Comparison of ENCODE assay signal across 23 cellular contexts in the genomic region with DNA sequence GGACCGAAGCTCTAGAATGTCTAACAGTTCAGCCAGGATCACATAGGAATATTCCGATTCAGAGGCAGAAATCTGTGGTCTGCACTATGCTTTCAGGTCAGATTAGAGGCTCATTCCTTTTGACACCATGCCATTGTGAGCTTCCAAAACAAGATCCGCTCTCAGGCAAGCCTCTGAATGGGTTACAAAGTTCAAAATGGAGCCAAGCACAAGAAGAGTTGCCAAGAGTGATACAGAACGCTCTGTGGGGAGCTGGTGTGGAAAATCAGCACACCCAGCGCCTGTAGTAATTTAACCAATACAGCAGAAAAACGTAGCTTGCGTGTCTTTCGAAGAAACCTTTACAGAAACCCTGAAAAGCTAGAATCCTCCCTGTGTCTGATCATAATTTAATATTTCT. TPM values are rescaled to one million over a fixed set of nuclear protein-coding genes. Genes with fewer than 3 reads are reported as not detected.
DNase-seq lines count a peak whose midpoint lies in the region; TF ChIP-seq lines count a peak whose summit lies in the region.
"Had no signal": no experiment of that assay in that cellular context is flagged by ENCODE, and none has a peak within 500 bp of the region (broad histone marks: within the 10 kb centered on the region; RNA-seq: fewer than 3 reads in every experiment).

No MANE protein-coding gene starts in this region.

- DNase-seq in NCI-H446 treated with DMSO at 0.1 percent for 48 hours (lab: John Stamatoyannopoulos, UW) (peak; percentile 15), left ventricle myocardium inferior (no peak), retina (peak; percentile 39), trophoblast cell (no peak), SKM-1 treated with dmso at 0.1 percent for 144 hours (lab: John Stamatoyannopoulos, UW; ENCODE audit: unreplicated experiment) (no peak), Calu3 (no peak)
- DNase-seq: activated CD4-positive, alpha-beta T cell treated with anti-CD3 and anti-CD28 coated beads for 4 hours; activated CD8-positive, alpha-beta memory T cell treated with anti-CD3 and anti-CD28 coated beads for 24 hours; activated gamma-delta T cell; activated T-cell treated with anti-CD3 and anti-CD28 coated beads, Interleukin-2, amount 50 U/mL, for 1 hour; DND-41; NCI-H187; NCI-H69; psoas muscle; RPMI8226; SK-N-SH; small intestine; stimulated activated CD4-positive, alpha-beta T cell treated with anti-CD3 and anti-CD28 coated beads, Interleukin-2, amount 100 ng/mL, for 24 hours had no signal

- CTCF ChIA-PET in Calu3 (lab: Charles Lee), result interaction anchor here (1.2 kb wide), 1 partner anchor 12 kb away, joined by 3 read pairs; no protein-coding TSS in a partner anchor

- H3K23ac ChIP-seq in trophoblast cell (ENCODE audit: low read length), result no peak overlapping the region

- no peak overlapping the region for H3K4me2 ChIP-seq in trophoblast cell (ENCODE audit: low read length)
- H3K4me2 ChIP-seq: SK-N-SH had no signal

- H3K27ac Mint-ChIP-seq in Calu3 (ENCODE audit: unreplicated experiment), result no peak overlapping the region

- WGBS in ectodermal cell, 2 experiments, result 78 to 86% methylated on average over 8 of the region's 8 CpGs
- WGBS in trophoblast cell (ENCODE audit: extremely low coverage, insufficient coverage, insufficient read length), result no CpG with 5 or more reads among the region's 8 CpGs

- no peak overlapping the region for H4K91ac ChIP-seq in trophoblast cell (ENCODE audit: low read depth, low read length)

- no peak overlapping the region for H3K4me3 Mint-ChIP-seq in Calu3 (ENCODE audit: low read depth, unreplicated experiment)
- H3K4me3 Mint-ChIP-seq: neural crest cell had no signal

- H3K4me1 ChIP-seq in ectodermal cell (ENCODE audit: control insufficient read depth, insufficient read depth, low read length) (peaks cover 33% of the 10 kb centered on the region), left ventricle myocardium inferior (peaks cover 48% of the 10 kb centered on the region), trophoblast cell (ENCODE audit: control insufficient read depth in 1 of 2, insufficient read depth in 2 of 2, low read length in 2 of 2) (peaks cover 16 to 18% of the 10 kb centered on the region in 2 experiments)

- peaks cover 3% of the 10 kb centered on the region for H3K4me1 Mint-ChIP-seq in Calu3 (ENCODE audit: low read depth, unreplicated experiment)

- H3K27me3 Mint-ChIP-seq in Calu3 (ENCODE audit: unreplicated experiment), result peaks cover 98% of the 10 kb centered on the region

- H3K4me3 ChIP-seq in ectodermal cell (ENCODE audit: insufficient read depth, low read depth, low read length) (no peak overlapping the region), left ventricle myocardium inferior (no peak overlapping the region), trophoblast cell (ENCODE audit: low read depth, low read length) (no peak overlapping the region)
- H3K4me3 ChIP-seq: GM12878, psoas muscle had no signal

- no peak for TF ChIP-seq CTCF in left ventricle myocardium inferior (IDR thresholded peaks at IDR 0.05; ENCODE audit: borderline replicate concordance)
- no peak for TF ChIP-seq CTCF in Calu3 (IDR thresholded peaks at IDR 0.05; ENCODE audit: unreplicated experiment)

- H3K9me3 ChIP-seq in ectodermal cell (ENCODE audit: control insufficient read depth, low read length) (no peaks in the 10 kb centered on the region), left ventricle myocardium inferior (replicated peaks) (no peaks in the 10 kb centered on the region), trophoblast cell (ENCODE audit: insufficient read depth, low read depth, low read length) (no peaks in the 10 kb centered on the region)
- H3K9me3 ChIP-seq: psoas muscle, SK-N-SH had no signal

- H3K18ac ChIP-seq in trophoblast cell (ENCODE audit: low read length), result no peak overlapping the region

- no peak overlapping the region for H3K4ac ChIP-seq in trophoblast cell (ENCODE audit: low read depth, low read length)

- H2AFZ ChIP-seq in trophoblast cell (ENCODE audit: insufficient read depth, low read length, poor library complexity), result no peak overlapping the region

- no peaks in the 10 kb centered on the region for H3K79me2 ChIP-seq in trophoblast cell (ENCODE audit: control insufficient read depth, insufficient read depth, low read length, poor library complexity)

- H4K8ac ChIP-seq in trophoblast cell (ENCODE audit: low read depth, low read length), result no peak overlapping the region

- H3K27me3 ChIP-seq in ectodermal cell (ENCODE audit: control insufficient read depth, insufficient read depth, low read length, poor library complexity, severe bottlenecking), result no peaks in the 10 kb centered on the region
- peaks cover 6% of the 10 kb centered on the region for H3K27me3 ChIP-seq in left ventricle myocardium inferior (ENCODE audit: low read depth)
- no peaks in the 10 kb centered on the region for H3K27me3 ChIP-seq in trophoblast cell (ENCODE audit: insufficient read depth, low read length)

- H2BK5ac ChIP-seq in trophoblast cell (ENCODE audit: low read depth, low read length, poor library complexity), result no peak overlapping the region

- no peak overlapping the region for H2BK120ac ChIP-seq in trophoblast cell (ENCODE audit: insufficient read depth, low read length, poor library complexity)

- no peaks in the 10 kb centered on the region for H3K9me3 Mint-ChIP-seq in Calu3 (ENCODE audit: low read depth, unreplicated experiment)
- H3K9me3 Mint-ChIP-seq: neural crest cell had no signal

- H3K36me3 ChIP-seq in ectodermal cell (ENCODE audit: control insufficient read depth, insufficient read depth, low read length) (no peaks in the 10 kb centered on the region), left ventricle myocardium inferior (no peaks in the 10 kb centered on the region), trophoblast cell (ENCODE audit: control insufficient read depth in 1 of 2, insufficient read depth in 2 of 2, low read length in 2 of 2) (no peaks in the 10 kb centered on the region)

- H2AK5ac ChIP-seq in trophoblast cell (ENCODE audit: low read length), result no peak overlapping the region

- H3K14ac ChIP-seq in trophoblast cell (ENCODE audit: low read length), result no peak overlapping the region

- H3K79me1 ChIP-seq in trophoblast cell (ENCODE audit: low read length), result peaks cover 15% of the 10 kb centered on the region

- H3K36me3 Mint-ChIP-seq in Calu3 (ENCODE audit: insufficient read depth, unreplicated experiment), result no peaks in the 10 kb centered on the region

- H2BK12ac ChIP-seq in trophoblast cell (ENCODE audit: low read length), result no peak overlapping the region

- no peak overlapping the region for H4K12ac ChIP-seq in trophoblast cell (ENCODE audit: low read depth, low read length)

- intact Hi-C loops in left ventricle myocardium inferior (cut with micrococcal nuclease) (no loop called here), Calu3 (cut with micrococcal nuclease; ENCODE audit: unreplicated experiment) (no loop called here)

- no TSS peak for BruUV-seq in Calu3 (replicated peaks; lab: Mats Ljungman, UMichigan)

- H3K9ac ChIP-seq in trophoblast cell (ENCODE audit: low read length), result no peak overlapping the region
- H3K9ac ChIP-seq: SK-N-SH had no signal

- peak overlapping the region; percentile 44 for H3K27ac ChIP-seq in ectodermal cell (ENCODE audit: insufficient read depth, low read depth, low read length, poor library complexity, severe bottlenecking)
- H3K27ac ChIP-seq in left ventricle myocardium inferior (replicated peaks), result peak overlapping the region; percentile 54
- H3K27ac ChIP-seq in trophoblast cell (ENCODE audit: low read depth, low read length), result no peak overlapping the region
- H3K27ac ChIP-seq: psoas muscle had no signal

RNA-seq across cellular contexts. Expression of gene FAT2, which starts 33.4 kb away (rescaled TPM):
- polyA plus RNA-seq in ectodermal cell (2013, experiment 1 of 4), result 0.80 TPM
- 1.0 TPM for polyA plus RNA-seq in ectodermal cell (2013, experiment 2 of 4)
- 0.53 TPM for polyA plus RNA-seq in ectodermal cell (2013, experiment 3 of 4)
- 0.77 TPM for polyA plus RNA-seq in ectodermal cell (2013, experiment 4 of 4)
- not detected for total RNA-seq in left ventricle myocardium inferior
- polyA plus RNA-seq in trophoblast cell (2013), result 0.26 and 0.30 TPM in 2 replicates
- total RNA-seq in Calu3 (2022), result not detected in 2 replicates
- total RNA-seq: dermis microvascular lymphatic vessel endothelial cell; neural crest cell; T-helper 2 cell treated with Interferon-gamma antibody and Interleukin-4, amounts not matched to agents 100 ng/mL and 5 ng/mL, for 36 hours had no signal
- polyA plus RNA-seq: SK-N-SH had no signal

Comparison
In these comparisons a context has a peak if more than half of its experiments do, and no peak if none do; other contexts are left out.
1. DNase-seq: peak in NCI-H446 treated with DMSO at 0.1 percent for 48 hours (single experiment) and retina (single experiment); none in left ventricle myocardium inferior (single experiment), trophoblast cell (0 of 2), SKM-1 treated with dmso at 0.1 percent for 144 hours (single experiment) and Calu3 (single experiment).